Comparison of ENCODE assay signal across 16 cellular contexts in genomic region chr6:157861814-157862213, GRCh38. TPM values are rescaled to one million over a fixed set of nuclear protein-coding genes. Genes with fewer than 3 reads are reported as not detected.
DNase-seq lines count a peak whose midpoint lies in the region; ATAC-seq and TF ChIP-seq lines count a peak whose summit lies in the region.
"Had no signal": no experiment of that assay in that cellular context is flagged by ENCODE, and none has a peak within 500 bp of the region (broad histone marks: within the 10 kb centered on the region; RNA-seq: fewer than 3 reads in every experiment).

No MANE protein-coding gene starts in this region.

- H3K4me1 ChIP-seq in GM23248 (ENCODE audit: insufficient read depth), result peaks cover 45% of the 10 kb centered on the region
- H3K4me1 ChIP-seq: Caco-2 had no signal

- peaks cover 35% of the 10 kb centered on the region for H3F3A ChIP-seq in GM23248 (ENCODE audit: insufficient read depth)

- H3K27ac ChIP-seq in GM23248, result peak overlapping the region; percentile 24
- H3K27ac ChIP-seq: ascending aorta, thoracic aorta had no signal

- in situ Hi-C loops in GM23248 (cut with MboI), result no loop called here

- H3K27me3 ChIP-seq in GM23248 (replicated peaks; ENCODE audit: insufficient read depth), result no peaks in the 10 kb centered on the region
- H3K27me3 ChIP-seq: ascending aorta had no signal

- peaks cover 100% of the 10 kb centered on the region for H3K79me2 ChIP-seq in GM23248 (ENCODE audit: insufficient read depth)

- DNase-seq in GM23248, result peak; percentile 72
- peak; percentile 28 for DNase-seq in RKO (ENCODE audit: low spot score)
- DNase-seq in fibroblast of mammary gland (ENCODE audit: low read depth), result peak; percentile 70
- DNase-seq in omental fat pad (ENCODE audit: low spot score), result no peak
- no peak for DNase-seq in NCI-H1436 (lab: John Stamatoyannopoulos, UW)
- DNase-seq in AG08396 (ENCODE audit: low spot score), result no peak
- no peak for DNase-seq in stimulated activated CD4-positive, alpha-beta T cell treated with anti-CD3 and anti-CD28 coated beads, Interleukin-2, amount 100 ng/mL, for 24 hours
- DNase-seq: activated CD4-positive, CD25-positive, alpha-beta regulatory T cell treated with anti-CD3 and anti-CD28 coated beads, Interleukin-2, amount 50 U/mL, for 72 hours; activated T-cell treated with anti-CD3 and anti-CD28 coated beads, Interleukin-2, amount 50 U/mL, for 4 hours; Caco-2; naive B cell; NCI-H1092; NCI-H748 treated with DMSO at 0.1 percent for 48 hours had no signal

- ATAC-seq in omental fat pad (ENCODE audit: low FRiP score) (peak; percentile 83), GM21619 (IDR thresholded peaks at IDR 0.05; ENCODE audit: unreplicated experiment) (no peak)
- ATAC-seq: activated T-cell treated with anti-CD3 and anti-CD28 coated beads, Interleukin-2, amount 50 U/mL, for 4 hours had no signal

- peaks cover 7% of the 10 kb centered on the region; the same call in 1 of the 2 replicates for H4K20me1 ChIP-seq in GM23248 (ENCODE audit: insufficient read depth)

- WGBS in GM23248 (ENCODE audit: low coverage in 1 of 2, low lambda C conversion rate in 2 of 2, missing lambda C conversion rate in 2 of 2), 2 experiments, result 49 to 59% methylated on average over 3 of the region's 3 CpGs

- peak overlapping the region; percentile 11; the same call in 1 of the 2 replicates for H3K9ac ChIP-seq in GM23248

- no peak overlapping the region for H3K4me2 ChIP-seq in GM23248 (ENCODE audit: unreplicated experiment)

- H3K4me3 ChIP-seq in GM23248 (no peak overlapping the region), fibroblast of mammary gland (ENCODE audit: control insufficient read depth, low read depth, low read length) (no peak overlapping the region)
- H3K4me3 ChIP-seq: ascending aorta, thoracic aorta had no signal

- no peaks in the 10 kb centered on the region for H3K36me3 ChIP-seq in GM23248 (ENCODE audit: low read depth)
- H3K36me3 ChIP-seq: ascending aorta, thoracic aorta had no signal

- no peaks in the 10 kb centered on the region for H3K9me3 ChIP-seq in GM23248 (ENCODE audit: low read depth)
- H3K9me3 ChIP-seq: ascending aorta, Caco-2, thoracic aorta had no signal

- no peaks in the 10 kb centered on the region for H3K9me2 ChIP-seq in GM23248 (ENCODE audit: insufficient read depth)

- no peak for TF ChIP-seq CTCF in fibroblast of mammary gland (conservative IDR thresholded peaks at IDR 0.05; ENCODE audit: control insufficient read depth, insufficient read depth, low read depth, low read length)
- TF ChIP-seq CTCF in omental fat pad (IDR thresholded peaks at IDR 0.05), result no peak

- no peak overlapping the region for H2AFZ ChIP-seq in GM23248

RNA-seq across cellular contexts. Expression of gene SNX9, which starts 38.8 kb away (rescaled TPM):
- 77.8 and 89.6 TPM in 2 replicates for total RNA-seq in GM23248 (2014; rRNA removed; shearing (Covaris generic))
- 76.5 and 80.4 TPM in 2 replicates for polyA plus RNA-seq in GM23248 (2016; fragmentation: Nextera tagmentation; extraction: Ambion mirVana)
- 10 to 100 TPM; 61.8 to 89.6 (median 76.3) TPM for total RNA-seq in omental fat pad

Comparison
In these comparisons a context has a peak if more than half of its experiments do, and no peak if none do; other contexts are left out.
1. DNase-seq: peak in GM23248 (single experiment), RKO (single experiment) and fibroblast of mammary gland (single experiment); none in omental fat pad (single experiment), NCI-H1436 (single experiment), AG08396 (single experiment) and stimulated activated CD4-positive, alpha-beta T cell treated with anti-CD3 and anti-CD28 coated beads, Interleukin-2, amount 100 ng/mL, for 24 hours (0 of 2).